ENCODE assay signal across 1 cellular context in genomic region chr7:101162551-101163280, GRCh38.
TF ChIP-seq lines count a peak whose summit lies in the region.

No MANE protein-coding gene starts in this region.

TF ChIP-seq in WTC11, 78 proteins besides CTCF, POLR2A, EP300 and RAD21 (continued from another document):
- TF ChIP-seq, protein P1, sequence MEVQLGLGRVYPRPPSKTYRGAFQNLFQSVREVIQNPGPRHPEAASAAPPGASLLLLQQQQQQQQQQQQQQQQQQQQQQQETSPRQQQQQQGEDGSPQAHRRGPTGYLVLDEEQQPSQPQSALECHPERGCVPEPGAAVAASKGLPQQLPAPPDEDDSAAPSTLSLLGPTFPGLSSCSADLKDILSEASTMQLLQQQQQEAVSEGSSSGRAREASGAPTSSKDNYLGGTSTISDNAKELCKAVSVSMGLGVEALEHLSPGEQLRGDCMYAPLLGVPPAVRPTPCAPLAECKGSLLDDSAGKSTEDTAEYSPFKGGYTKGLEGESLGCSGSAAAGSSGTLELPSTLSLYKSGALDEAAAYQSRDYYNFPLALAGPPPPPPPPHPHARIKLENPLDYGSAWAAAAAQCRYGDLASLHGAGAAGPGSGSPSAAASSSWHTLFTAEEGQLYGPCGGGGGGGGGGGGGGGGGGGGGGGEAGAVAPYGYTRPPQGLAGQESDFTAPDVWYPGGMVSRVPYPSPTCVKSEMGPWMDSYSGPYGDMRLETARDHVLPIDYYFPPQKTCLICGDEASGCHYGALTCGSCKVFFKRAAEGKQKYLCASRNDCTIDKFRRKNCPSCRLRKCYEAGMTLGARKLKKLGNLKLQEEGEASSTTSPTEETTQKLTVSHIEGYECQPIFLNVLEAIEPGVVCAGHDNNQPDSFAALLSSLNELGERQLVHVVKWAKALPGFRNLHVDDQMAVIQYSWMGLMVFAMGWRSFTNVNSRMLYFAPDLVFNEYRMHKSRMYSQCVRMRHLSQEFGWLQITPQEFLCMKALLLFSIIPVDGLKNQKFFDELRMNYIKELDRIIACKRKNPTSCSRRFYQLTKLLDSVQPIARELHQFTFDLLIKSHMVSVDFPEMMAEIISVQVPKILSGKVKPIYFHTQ (CRISPR knock-in tag; IDR thresholded peaks at IDR 0.05): no peak
- TF ChIP-seq NFE2L1 (CRISPR knock-in tag; IDR thresholded peaks at IDR 0.05): peak; percentile 53; the same call in 1 of the 2 replicates
- 0 out of 2 replicates have a peak, but pooled peaks have one; percentile 49 for TF ChIP-seq RELA (CRISPR knock-in tag; IDR thresholded peaks at IDR 0.05; ENCODE audit: borderline replicate concordance)
- 0 out of 2 replicates have a peak, but pooled peaks have one; percentile 25 for TF ChIP-seq ARID4B (CRISPR knock-in tag; IDR thresholded peaks at IDR 0.05; ENCODE audit: borderline replicate concordance)
- peak; percentile 61 for TF ChIP-seq USF2 (CRISPR knock-in tag; IDR thresholded peaks at IDR 0.05)
- TF ChIP-seq EMX1 (CRISPR knock-in tag; IDR thresholded peaks at IDR 0.05): no peak
- TF ChIP-seq NFYB (CRISPR knock-in tag; conservative IDR thresholded peaks at IDR 0.05; ENCODE audit: low read depth): 0 out of 2 replicates have a peak, but pooled peaks have one; percentile 14
- 0 out of 2 replicates have a peak, but pooled peaks have one; percentile 35 for TF ChIP-seq JUN (CRISPR knock-in tag; IDR thresholded peaks at IDR 0.05)
- peak; percentile 93 for TF ChIP-seq FOXP1 (CRISPR knock-in tag; IDR thresholded peaks at IDR 0.05; ENCODE audit: borderline replicate concordance)
- TF ChIP-seq CBFB (CRISPR knock-in tag; IDR thresholded peaks at IDR 0.05; ENCODE audit: low read depth): no peak
- no peak for TF ChIP-seq ZNF121 (CRISPR knock-in tag; IDR thresholded peaks at IDR 0.05)
- peak; percentile 67; the same call in 1 of the 2 replicates for TF ChIP-seq ESRRA (CRISPR knock-in tag; IDR thresholded peaks at IDR 0.05; ENCODE audit: borderline replicate concordance)
- TF ChIP-seq IRF2 (CRISPR knock-in tag; IDR thresholded peaks at IDR 0.05; ENCODE audit: borderline replicate concordance, low read depth): no peak
- no peak for TF ChIP-seq GABPB1 (CRISPR knock-in tag; IDR thresholded peaks at IDR 0.05)
- no peak for TF ChIP-seq RORB (CRISPR knock-in tag; IDR thresholded peaks at IDR 0.05)
- TF ChIP-seq SMAD4 (CRISPR knock-in tag; IDR thresholded peaks at IDR 0.05): no peak
- no peak for TF ChIP-seq CDX4 (CRISPR knock-in tag; IDR thresholded peaks at IDR 0.05; ENCODE audit: borderline replicate concordance)
- TF ChIP-seq MXD4 (CRISPR knock-in tag; IDR thresholded peaks at IDR 0.05; ENCODE audit: borderline replicate concordance): no peak
- TF ChIP-seq FOXK1 (CRISPR knock-in tag; IDR thresholded peaks at IDR 0.05): peak; percentile 58; the same call in 1 of the 2 replicates
- TF ChIP-seq ZNF263 (CRISPR knock-in tag; IDR thresholded peaks at IDR 0.05; ENCODE audit: low read depth): peak; percentile 91
- TF ChIP-seq, protein P2, sequence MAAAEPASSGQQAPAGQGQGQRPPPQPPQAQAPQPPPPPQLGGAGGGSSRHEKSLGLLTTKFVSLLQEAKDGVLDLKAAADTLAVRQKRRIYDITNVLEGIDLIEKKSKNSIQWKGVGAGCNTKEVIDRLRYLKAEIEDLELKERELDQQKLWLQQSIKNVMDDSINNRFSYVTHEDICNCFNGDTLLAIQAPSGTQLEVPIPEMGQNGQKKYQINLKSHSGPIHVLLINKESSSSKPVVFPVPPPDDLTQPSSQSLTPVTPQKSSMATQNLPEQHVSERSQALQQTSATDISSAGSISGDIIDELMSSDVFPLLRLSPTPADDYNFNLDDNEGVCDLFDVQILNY (CRISPR knock-in tag; IDR thresholded peaks at IDR 0.05): 0 out of 2 replicates have a peak, but pooled peaks have one; percentile 53
- TF ChIP-seq, protein P3, sequence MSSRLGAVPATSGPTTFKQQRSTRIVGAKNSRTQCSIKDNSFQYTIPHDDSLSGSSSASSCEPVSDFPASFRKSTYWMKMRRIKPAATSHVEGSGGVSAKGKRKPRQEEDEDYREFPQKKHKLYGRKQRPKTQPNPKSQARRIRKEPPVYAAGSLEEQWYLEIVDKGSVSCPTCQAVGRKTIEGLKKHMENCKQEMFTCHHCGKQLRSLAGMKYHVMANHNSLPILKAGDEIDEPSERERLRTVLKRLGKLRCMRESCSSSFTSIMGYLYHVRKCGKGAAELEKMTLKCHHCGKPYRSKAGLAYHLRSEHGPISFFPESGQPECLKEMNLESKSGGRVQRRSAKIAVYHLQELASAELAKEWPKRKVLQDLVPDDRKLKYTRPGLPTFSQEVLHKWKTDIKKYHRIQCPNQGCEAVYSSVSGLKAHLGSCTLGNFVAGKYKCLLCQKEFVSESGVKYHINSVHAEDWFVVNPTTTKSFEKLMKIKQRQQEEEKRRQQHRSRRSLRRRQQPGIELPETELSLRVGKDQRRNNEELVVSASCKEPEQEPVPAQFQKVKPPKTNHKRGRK (CRISPR knock-in tag; IDR thresholded peaks at IDR 0.05; ENCODE audit: borderline replicate concordance): no peak
- no peak for TF ChIP-seq KAT7 (CRISPR knock-in tag; IDR thresholded peaks at IDR 0.05; ENCODE audit: borderline replicate concordance)
- peak; percentile 54; the same call in 1 of the 2 replicates for TF ChIP-seq MYBL2 (CRISPR knock-in tag; IDR thresholded peaks at IDR 0.05)
- TF ChIP-seq TEAD4 (CRISPR knock-in tag; IDR thresholded peaks at IDR 0.05): 0 out of 2 replicates have a peak, but pooled peaks have one; percentile 27
TF ChIP-seq in WTC11: peak in this region for 19.
